In the genomic region with DNA sequence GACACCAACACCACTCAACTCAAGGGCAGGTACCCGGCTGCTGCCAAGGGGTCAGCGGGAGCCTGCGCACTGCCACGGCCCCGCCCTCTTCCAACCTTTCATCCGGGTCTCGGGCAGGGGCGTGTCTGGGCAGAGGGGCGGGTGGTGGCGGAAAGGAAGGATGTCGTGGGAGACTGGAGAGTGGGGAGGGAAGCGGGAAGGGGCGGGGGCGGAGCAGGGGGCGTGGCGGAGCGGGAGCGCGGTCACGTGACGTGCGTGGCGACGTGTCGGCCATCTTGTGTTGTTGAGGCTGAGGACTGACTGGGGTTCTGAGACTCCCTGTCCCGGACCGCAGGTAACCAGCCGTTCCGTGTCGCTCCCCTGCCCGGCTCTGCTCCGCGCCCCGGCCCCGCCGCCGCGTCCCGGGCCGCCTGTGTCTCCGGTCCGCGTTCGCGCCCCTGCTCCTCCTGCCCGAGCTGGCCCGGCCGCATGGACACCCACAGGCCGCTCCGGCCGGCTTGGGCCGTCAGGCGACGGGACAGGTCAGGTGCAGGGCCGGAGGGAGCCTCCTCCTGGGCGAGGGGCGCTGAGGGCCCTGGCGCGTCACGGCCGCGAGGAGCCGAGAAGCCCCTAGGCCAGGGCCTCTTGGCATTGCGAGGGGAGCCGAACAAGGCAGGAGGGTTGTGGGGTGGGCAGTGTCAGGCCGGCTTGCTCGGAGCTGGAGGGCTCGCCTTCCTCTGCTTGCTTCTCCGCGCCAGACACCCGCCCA, we compare ENCODE assay signal across 1 cellular context.
TF ChIP-seq lines count a peak whose summit lies in the region.

A gene with protein sequence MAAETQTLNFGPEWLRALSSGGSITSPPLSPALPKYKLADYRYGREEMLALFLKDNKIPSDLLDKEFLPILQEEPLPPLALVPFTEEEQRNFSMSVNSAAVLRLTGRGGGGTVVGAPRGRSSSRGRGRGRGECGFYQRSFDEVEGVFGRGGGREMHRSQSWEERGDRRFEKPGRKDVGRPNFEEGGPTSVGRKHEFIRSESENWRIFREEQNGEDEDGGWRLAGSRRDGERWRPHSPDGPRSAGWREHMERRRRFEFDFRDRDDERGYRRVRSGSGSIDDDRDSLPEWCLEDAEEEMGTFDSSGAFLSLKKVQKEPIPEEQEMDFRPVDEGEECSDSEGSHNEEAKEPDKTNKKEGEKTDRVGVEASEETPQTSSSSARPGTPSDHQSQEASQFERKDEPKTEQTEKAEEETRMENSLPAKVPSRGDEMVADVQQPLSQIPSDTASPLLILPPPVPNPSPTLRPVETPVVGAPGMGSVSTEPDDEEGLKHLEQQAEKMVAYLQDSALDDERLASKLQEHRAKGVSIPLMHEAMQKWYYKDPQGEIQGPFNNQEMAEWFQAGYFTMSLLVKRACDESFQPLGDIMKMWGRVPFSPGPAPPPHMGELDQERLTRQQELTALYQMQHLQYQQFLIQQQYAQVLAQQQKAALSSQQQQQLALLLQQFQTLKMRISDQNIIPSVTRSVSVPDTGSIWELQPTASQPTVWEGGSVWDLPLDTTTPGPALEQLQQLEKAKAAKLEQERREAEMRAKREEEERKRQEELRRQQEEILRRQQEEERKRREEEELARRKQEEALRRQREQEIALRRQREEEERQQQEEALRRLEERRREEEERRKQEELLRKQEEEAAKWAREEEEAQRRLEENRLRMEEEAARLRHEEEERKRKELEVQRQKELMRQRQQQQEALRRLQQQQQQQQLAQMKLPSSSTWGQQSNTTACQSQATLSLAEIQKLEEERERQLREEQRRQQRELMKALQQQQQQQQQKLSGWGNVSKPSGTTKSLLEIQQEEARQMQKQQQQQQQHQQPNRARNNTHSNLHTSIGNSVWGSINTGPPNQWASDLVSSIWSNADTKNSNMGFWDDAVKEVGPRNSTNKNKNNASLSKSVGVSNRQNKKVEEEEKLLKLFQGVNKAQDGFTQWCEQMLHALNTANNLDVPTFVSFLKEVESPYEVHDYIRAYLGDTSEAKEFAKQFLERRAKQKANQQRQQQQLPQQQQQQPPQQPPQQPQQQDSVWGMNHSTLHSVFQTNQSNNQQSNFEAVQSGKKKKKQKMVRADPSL (N-terminal part only) (plus strand): TSS at position 273 of the 748 bp plus-strand sequence. CDS start 37,867 bp downstream, outside the sequence.

TF ChIP-seq in HepG2, 621 proteins besides CTCF, POLR2A, EP300 and RAD21 (continued from another document and continues in another):
- TF ChIP-seq, protein P1, sequence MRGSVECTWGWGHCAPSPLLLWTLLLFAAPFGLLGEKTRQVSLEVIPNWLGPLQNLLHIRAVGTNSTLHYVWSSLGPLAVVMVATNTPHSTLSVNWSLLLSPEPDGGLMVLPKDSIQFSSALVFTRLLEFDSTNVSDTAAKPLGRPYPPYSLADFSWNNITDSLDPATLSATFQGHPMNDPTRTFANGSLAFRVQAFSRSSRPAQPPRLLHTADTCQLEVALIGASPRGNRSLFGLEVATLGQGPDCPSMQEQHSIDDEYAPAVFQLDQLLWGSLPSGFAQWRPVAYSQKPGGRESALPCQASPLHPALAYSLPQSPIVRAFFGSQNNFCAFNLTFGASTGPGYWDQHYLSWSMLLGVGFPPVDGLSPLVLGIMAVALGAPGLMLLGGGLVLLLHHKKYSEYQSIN (CRISPR knock-in tag; IDR thresholded peaks at IDR 0.05; ENCODE audit: borderline replicate concordance), result peak; percentile 68; the same call in 1 of the 2 replicates
- TF ChIP-seq CBX1 (IDR thresholded peaks at IDR 0.05; ENCODE audit: low read depth) (peak; percentile 37), ZNF775 (CRISPR knock-in tag; IDR thresholded peaks at IDR 0.05; ENCODE audit: borderline replicate concordance) (no peak), PHF21A (CRISPR knock-in tag; IDR thresholded peaks at IDR 0.05) (0 out of 2 replicates have a peak, but pooled peaks have one; percentile 52), AKAP8 (CRISPR knock-in tag; IDR thresholded peaks at IDR 0.05) (peak; percentile 77; the same call in 1 of the 2 replicates), HOXA7 (CRISPR knock-in tag; IDR thresholded peaks at IDR 0.05) (no peak), ZNF205 (CRISPR knock-in tag; IDR thresholded peaks at IDR 0.05) (0 out of 2 replicates have a peak, but pooled peaks have one; percentile 20), CHD2 (IDR thresholded peaks at IDR 0.05; ENCODE audit: low read depth, low read length) (peak; percentile 6; the same call in 1 of the 2 replicates), FOXA1 (IDR thresholded peaks at IDR 0.05) (no peak), FOXA1 (CRISPR knock-in tag; IDR thresholded peaks at IDR 0.05) (no peak), HCFC1 (IDR thresholded peaks at IDR 0.05; ENCODE audit: low read depth, low read length) (peak; percentile 9; the same call in 1 of the 2 replicates), ZSCAN9 (CRISPR knock-in tag; IDR thresholded peaks at IDR 0.05; ENCODE audit: borderline replicate concordance) (peak; percentile 7; the same call in 1 of the 2 replicates), ZNF841 (CRISPR knock-in tag; IDR thresholded peaks at IDR 0.05; ENCODE audit: borderline replicate concordance) (peak; percentile 74; the same call in 1 of the 2 replicates), FOXA3 (CRISPR knock-in tag; IDR thresholded peaks at IDR 0.05) (peak; percentile 25), ERF (CRISPR knock-in tag; IDR thresholded peaks at IDR 0.05) (peak; percentile 63; the same call in 1 of the 2 replicates), CC2D1A (CRISPR knock-in tag; IDR thresholded peaks at IDR 0.05) (no peak), NCOR1 (IDR thresholded peaks at IDR 0.05; ENCODE audit: borderline replicate concordance, low read length) (no peak; the same call in 1 of the 2 replicates), NFKBIZ (CRISPR knock-in tag; IDR thresholded peaks at IDR 0.05) (peak; percentile 82; the same call in 1 of the 2 replicates), ZNF317 (CRISPR knock-in tag; IDR thresholded peaks at IDR 0.05) (peak; percentile 67; the same call in 1 of the 2 replicates), EEA1 (CRISPR knock-in tag; IDR thresholded peaks at IDR 0.05; ENCODE audit: borderline replicate concordance) (peak; percentile 95; the same call in 1 of the 2 replicates), HNRNPLL (IDR thresholded peaks at IDR 0.05; ENCODE audit: low read depth, low read length, poor library complexity, severe bottlenecking) (peak; percentile 68), MIXL1 (CRISPR knock-in tag; IDR thresholded peaks at IDR 0.05) (0 out of 2 replicates have a peak, but pooled peaks have one; percentile 6), ZNF562 (CRISPR knock-in tag; IDR thresholded peaks at IDR 0.05; ENCODE audit: borderline replicate concordance) (no peak), ZNF782 (CRISPR knock-in tag; IDR thresholded peaks at IDR 0.05; ENCODE audit: borderline replicate concordance) (peak; percentile 98), ELF1 (CRISPR knock-in tag; IDR thresholded peaks at IDR 0.05) (peak; percentile 75), RXRA (CRISPR knock-in tag; IDR thresholded peaks at IDR 0.05) (peak; percentile 70; the same call in 1 of the 2 replicates)
- TF ChIP-seq, protein P2, sequence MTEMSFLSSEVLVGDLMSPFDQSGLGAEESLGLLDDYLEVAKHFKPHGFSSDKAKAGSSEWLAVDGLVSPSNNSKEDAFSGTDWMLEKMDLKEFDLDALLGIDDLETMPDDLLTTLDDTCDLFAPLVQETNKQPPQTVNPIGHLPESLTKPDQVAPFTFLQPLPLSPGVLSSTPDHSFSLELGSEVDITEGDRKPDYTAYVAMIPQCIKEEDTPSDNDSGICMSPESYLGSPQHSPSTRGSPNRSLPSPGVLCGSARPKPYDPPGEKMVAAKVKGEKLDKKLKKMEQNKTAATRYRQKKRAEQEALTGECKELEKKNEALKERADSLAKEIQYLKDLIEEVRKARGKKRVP (CRISPR knock-in tag; IDR thresholded peaks at IDR 0.05), result peak in 1 of 2 experiments; percentile 55; a peak in 2 of 4 replicates
- TF ChIP-seq, protein P3, sequence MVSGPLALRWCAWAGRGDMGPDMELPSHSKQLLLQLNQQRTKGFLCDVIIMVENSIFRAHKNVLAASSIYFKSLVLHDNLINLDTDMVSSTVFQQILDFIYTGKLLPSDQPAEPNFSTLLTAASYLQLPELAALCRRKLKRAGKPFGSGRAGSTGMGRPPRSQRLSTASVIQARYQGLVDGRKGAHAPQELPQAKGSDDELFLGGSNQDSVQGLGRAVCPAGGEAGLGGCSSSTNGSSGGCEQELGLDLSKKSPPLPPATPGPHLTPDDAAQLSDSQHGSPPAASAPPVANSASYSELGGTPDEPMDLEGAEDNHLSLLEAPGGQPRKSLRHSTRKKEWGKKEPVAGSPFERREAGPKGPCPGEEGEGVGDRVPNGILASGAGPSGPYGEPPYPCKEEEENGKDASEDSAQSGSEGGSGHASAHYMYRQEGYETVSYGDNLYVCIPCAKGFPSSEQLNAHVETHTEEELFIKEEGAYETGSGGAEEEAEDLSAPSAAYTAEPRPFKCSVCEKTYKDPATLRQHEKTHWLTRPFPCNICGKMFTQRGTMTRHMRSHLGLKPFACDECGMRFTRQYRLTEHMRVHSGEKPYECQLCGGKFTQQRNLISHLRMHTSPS (CRISPR knock-in tag; IDR thresholded peaks at IDR 0.05; ENCODE audit: low read depth), result peak; percentile 60
- TF ChIP-seq, protein P4, sequence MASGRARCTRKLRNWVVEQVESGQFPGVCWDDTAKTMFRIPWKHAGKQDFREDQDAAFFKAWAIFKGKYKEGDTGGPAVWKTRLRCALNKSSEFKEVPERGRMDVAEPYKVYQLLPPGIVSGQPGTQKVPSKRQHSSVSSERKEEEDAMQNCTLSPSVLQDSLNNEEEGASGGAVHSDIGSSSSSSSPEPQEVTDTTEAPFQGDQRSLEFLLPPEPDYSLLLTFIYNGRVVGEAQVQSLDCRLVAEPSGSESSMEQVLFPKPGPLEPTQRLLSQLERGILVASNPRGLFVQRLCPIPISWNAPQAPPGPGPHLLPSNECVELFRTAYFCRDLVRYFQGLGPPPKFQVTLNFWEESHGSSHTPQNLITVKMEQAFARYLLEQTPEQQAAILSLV (CRISPR knock-in tag; IDR thresholded peaks at IDR 0.05; ENCODE audit: borderline replicate concordance), result peak; percentile 70; the same call in 1 of the 2 replicates
- TF ChIP-seq, protein P5, sequence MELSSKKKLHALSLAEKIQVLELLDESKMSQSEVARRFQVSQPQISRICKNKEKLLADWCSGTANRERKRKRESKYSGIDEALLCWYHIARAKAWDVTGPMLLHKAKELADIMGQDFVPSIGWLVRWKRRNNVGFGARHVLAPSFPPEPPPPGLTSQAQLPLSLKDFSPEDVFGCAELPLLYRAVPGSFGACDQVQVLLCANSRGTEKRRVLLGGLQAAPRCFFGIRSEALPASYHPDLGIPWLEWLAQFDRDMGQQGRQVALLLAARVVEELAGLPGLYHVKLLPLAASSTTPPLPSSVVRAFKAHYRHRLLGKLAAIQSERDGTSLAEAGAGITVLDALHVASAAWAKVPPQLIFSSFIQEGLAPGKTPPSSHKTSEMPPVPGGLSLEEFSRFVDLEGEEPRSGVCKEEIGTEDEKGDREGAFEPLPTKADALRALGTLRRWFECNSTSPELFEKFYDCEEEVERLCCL (CRISPR knock-in tag; IDR thresholded peaks at IDR 0.05; ENCODE audit: borderline replicate concordance), result no peak
- TF ChIP-seq, protein P6, sequence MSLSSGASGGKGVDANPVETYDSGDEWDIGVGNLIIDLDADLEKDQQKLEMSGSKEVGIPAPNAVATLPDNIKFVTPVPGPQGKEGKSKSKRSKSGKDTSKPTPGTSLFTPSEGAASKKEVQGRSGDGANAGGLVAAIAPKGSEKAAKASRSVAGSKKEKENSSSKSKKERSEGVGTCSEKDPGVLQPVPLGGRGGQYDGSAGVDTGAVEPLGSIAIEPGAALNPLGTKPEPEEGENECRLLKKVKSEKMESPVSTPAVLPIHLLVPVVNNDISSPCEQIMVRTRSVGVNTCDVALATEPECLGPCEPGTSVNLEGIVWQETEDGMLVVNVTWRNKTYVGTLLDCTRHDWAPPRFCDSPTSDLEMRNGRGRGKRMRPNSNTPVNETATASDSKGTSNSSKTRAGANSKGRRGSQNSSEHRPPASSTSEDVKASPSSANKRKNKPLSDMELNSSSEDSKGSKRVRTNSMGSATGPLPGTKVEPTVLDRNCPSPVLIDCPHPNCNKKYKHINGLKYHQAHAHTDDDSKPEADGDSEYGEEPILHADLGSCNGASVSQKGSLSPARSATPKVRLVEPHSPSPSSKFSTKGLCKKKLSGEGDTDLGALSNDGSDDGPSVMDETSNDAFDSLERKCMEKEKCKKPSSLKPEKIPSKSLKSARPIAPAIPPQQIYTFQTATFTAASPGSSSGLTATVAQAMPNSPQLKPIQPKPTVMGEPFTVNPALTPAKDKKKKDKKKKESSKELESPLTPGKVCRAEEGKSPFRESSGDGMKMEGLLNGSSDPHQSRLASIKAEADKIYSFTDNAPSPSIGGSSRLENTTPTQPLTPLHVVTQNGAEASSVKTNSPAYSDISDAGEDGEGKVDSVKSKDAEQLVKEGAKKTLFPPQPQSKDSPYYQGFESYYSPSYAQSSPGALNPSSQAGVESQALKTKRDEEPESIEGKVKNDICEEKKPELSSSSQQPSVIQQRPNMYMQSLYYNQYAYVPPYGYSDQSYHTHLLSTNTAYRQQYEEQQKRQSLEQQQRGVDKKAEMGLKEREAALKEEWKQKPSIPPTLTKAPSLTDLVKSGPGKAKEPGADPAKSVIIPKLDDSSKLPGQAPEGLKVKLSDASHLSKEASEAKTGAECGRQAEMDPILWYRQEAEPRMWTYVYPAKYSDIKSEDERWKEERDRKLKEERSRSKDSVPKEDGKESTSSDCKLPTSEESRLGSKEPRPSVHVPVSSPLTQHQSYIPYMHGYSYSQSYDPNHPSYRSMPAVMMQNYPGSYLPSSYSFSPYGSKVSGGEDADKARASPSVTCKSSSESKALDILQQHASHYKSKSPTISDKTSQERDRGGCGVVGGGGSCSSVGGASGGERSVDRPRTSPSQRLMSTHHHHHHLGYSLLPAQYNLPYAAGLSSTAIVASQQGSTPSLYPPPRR (CRISPR knock-in tag; IDR thresholded peaks at IDR 0.05; ENCODE audit: borderline replicate concordance), result peak; percentile 20; the same call in 1 of the 2 replicates
- TF ChIP-seq, protein P7, sequence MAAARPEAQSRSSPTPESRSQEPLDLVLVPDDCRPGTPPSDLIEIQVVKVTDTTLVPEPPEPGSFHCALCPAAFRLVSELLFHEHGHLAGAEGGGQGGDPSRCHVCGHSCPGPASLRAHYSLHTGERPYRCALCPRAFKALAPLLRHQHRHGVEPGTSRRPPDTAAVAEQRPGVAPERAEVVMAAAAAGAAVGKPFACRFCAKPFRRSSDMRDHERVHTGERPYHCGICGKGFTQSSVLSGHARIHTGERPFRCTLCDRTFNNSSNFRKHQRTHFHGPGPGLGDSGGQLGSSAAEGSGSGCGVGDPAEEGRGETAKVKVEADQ (CRISPR knock-in tag; IDR thresholded peaks at IDR 0.05; ENCODE audit: borderline replicate concordance), result peak; percentile 51; the same call in 1 of the 2 replicates
- TF ChIP-seq, protein P8, sequence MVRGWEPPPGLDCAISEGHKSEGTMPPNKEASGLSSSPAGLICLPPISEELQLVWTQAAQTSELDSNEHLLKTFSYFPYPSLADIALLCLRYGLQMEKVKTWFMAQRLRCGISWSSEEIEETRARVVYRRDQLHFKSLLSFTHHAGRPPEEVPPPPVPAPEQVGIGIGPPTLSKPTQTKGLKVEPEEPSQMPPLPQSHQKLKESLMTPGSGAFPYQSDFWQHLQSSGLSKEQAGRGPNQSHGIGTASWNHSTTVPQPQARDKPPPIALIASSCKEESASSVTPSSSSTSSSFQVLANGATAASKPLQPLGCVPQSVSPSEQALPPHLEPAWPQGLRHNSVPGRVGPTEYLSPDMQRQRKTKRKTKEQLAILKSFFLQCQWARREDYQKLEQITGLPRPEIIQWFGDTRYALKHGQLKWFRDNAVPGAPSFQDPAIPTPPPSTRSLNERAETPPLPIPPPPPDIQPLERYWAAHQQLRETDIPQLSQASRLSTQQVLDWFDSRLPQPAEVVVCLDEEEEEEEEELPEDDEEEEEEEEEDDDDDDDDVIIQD (CRISPR knock-in tag; IDR thresholded peaks at IDR 0.05; ENCODE audit: low read depth), result peak; percentile 83; the same call in 1 of the 2 replicates
- TF ChIP-seq, protein P9, sequence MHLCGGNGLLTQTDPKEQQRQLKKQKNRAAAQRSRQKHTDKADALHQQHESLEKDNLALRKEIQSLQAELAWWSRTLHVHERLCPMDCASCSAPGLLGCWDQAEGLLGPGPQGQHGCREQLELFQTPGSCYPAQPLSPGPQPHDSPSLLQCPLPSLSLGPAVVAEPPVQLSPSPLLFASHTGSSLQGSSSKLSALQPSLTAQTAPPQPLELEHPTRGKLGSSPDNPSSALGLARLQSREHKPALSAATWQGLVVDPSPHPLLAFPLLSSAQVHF (CRISPR knock-in tag; IDR thresholded peaks at IDR 0.05), result peak; percentile 89; the same call in 1 of the 2 replicates
